In genomic region chr11:13349581-13349980, GRCh38 we compare ENCODE assay signal across 17 cellular contexts.
DNase-seq lines count a peak whose midpoint lies in the region; ATAC-seq and TF ChIP-seq lines count a peak whose summit lies in the region.
"Had no signal": no experiment of that assay in that cellular context is flagged by ENCODE, and none has a peak within 500 bp of the region (broad histone marks: within the 10 kb centered on the region; RNA-seq: fewer than 3 reads in every experiment).

No MANE protein-coding gene starts in this region.

- no peak overlapping the region for H3K4me3 ChIP-seq in BLaER1 treated with 17β-estradiol and CSF1 and Interleukin-3, amounts not matched to agents 10 nM and 100 nM
- H3K4me3 ChIP-seq: BLaER1 had no signal

- peak overlapping the region in 7 of 11 experiments; percentile 73 to 92 (median 83); a peak in 7 of 22 replicates for H3K4me2 ChIP-seq in BLaER1 treated with 17β-estradiol and CSF1 and Interleukin-3, amounts not matched to agents 10 nM and 100 nM

- H3K27ac Mint-ChIP-seq in activated T-cell treated with anti-CD3 and anti-CD28 coated beads, Interleukin-2, amount 50 U/mL, for 24 hours = peak overlapping the region; percentile 64
- H3K27ac Mint-ChIP-seq in activated T-helper 17 cell treated with anti-CD3 and anti-CD28 coated beads, Interleukin-2, amount 50 U/mL, for 72 hours = peak overlapping the region; percentile 76
- H3K27ac Mint-ChIP-seq in mesothelial cell of epicardium = no peak overlapping the region
- H3K27ac Mint-ChIP-seq: CD8-positive, alpha-beta T cell; HFFc6 had no signal

- H3K4me3 Mint-ChIP-seq in activated T-cell treated with anti-CD3 and anti-CD28 coated beads, Interleukin-2, amount 50 U/mL, for 24 hours = no peak overlapping the region
- no peak overlapping the region for H3K4me3 Mint-ChIP-seq in activated T-helper 17 cell treated with anti-CD3 and anti-CD28 coated beads, Interleukin-2, amount 50 U/mL, for 72 hours
- H3K4me3 Mint-ChIP-seq in mesothelial cell of epicardium = no peak overlapping the region
- H3K4me3 Mint-ChIP-seq: CD8-positive, alpha-beta T cell; HFFc6 had no signal

- H3K9me3 Mint-ChIP-seq in activated T-cell treated with anti-CD3 and anti-CD28 coated beads, Interleukin-2, amount 50 U/mL, for 24 hours = no peaks in the 10 kb centered on the region
- no peaks in the 10 kb centered on the region for H3K9me3 Mint-ChIP-seq in activated T-helper 17 cell treated with anti-CD3 and anti-CD28 coated beads, Interleukin-2, amount 50 U/mL, for 72 hours
- no peaks in the 10 kb centered on the region for H3K9me3 Mint-ChIP-seq in mesothelial cell of epicardium
- H3K9me3 Mint-ChIP-seq: CD8-positive, alpha-beta T cell; HFFc6 had no signal

- no peaks in the 10 kb centered on the region for H3K27me3 Mint-ChIP-seq in activated T-cell treated with anti-CD3 and anti-CD28 coated beads, Interleukin-2, amount 50 U/mL, for 24 hours
- H3K27me3 Mint-ChIP-seq in activated T-helper 17 cell treated with anti-CD3 and anti-CD28 coated beads, Interleukin-2, amount 50 U/mL, for 72 hours = no peaks in the 10 kb centered on the region
- H3K27me3 Mint-ChIP-seq in mesothelial cell of epicardium (ENCODE audit: low read depth) = no peaks in the 10 kb centered on the region

- H3K36me3 ChIP-seq in BLaER1 treated with 17β-estradiol and CSF1 and Interleukin-3, amounts not matched to agents 10 nM and 100 nM = peaks cover 41 to 74% (median 53%) of the 10 kb centered on the region in 11 experiments

- H3K9me3 ChIP-seq in BLaER1 treated with 17β-estradiol and CSF1 and Interleukin-3, amounts not matched to agents 10 nM and 100 nM (replicated peaks in 1 of 11) = no peaks in the 10 kb centered on the region
- H3K9me3 ChIP-seq: BLaER1 had no signal

- DNase-seq in activated T-cell treated with anti-CD3 and anti-CD28 coated beads, Interleukin-2, amount 50 U/mL, for 24 hours = no peak
- no peak for DNase-seq in activated T-cell treated with anti-CD3 and anti-CD28 coated beads, Interleukin-2, amount 50 U/mL, for 48 hours
- peak; percentile 22 for DNase-seq in left kidney (ENCODE audit: low read depth, low spot score)
- no peak for DNase-seq in A172 (ENCODE audit: low spot score)
- no peak for DNase-seq in mesothelial cell of epicardium (ENCODE audit: low spot score in 2 of 2, unreplicated experiment in 2 of 2)
- DNase-seq: Calu3; CD8-positive, alpha-beta T cell; DMS79 treated with DMSO at 0.1 percent for 48 hours; GF-D8; GOT3; H7; HFFc6 had no signal

- no peak overlapping the region for H3K9ac ChIP-seq in BLaER1 treated with 17β-estradiol and CSF1 and Interleukin-3, amounts not matched to agents 10 nM and 100 nM
- H3K9ac ChIP-seq: BLaER1 had no signal

- ATAC-seq in activated T-helper 17 cell treated with anti-CD3 and anti-CD28 coated beads, Interleukin-2, amount 50 U/mL, for 72 hours (replicated peaks) = no peak
- ATAC-seq: CD8-positive, alpha-beta T cell; HCT116 had no signal

- no peak for TF ChIP-seq CTCF in mesothelial cell of epicardium (IDR thresholded peaks at IDR 0.05; ENCODE audit: unreplicated experiment)

- H3K4me1 ChIP-seq in BLaER1 treated with 17β-estradiol and CSF1 and Interleukin-3, amounts not matched to agents 10 nM and 100 nM = peaks cover 27 to 50% (median 42%) of the 10 kb centered on the region in 10 experiments

- H3K36me3 Mint-ChIP-seq in activated T-cell treated with anti-CD3 and anti-CD28 coated beads, Interleukin-2, amount 50 U/mL, for 24 hours (ENCODE audit: low read depth) = peaks cover 49% of the 10 kb centered on the region
- H3K36me3 Mint-ChIP-seq in activated T-helper 17 cell treated with anti-CD3 and anti-CD28 coated beads, Interleukin-2, amount 50 U/mL, for 72 hours (ENCODE audit: low read depth) = peaks cover 64% of the 10 kb centered on the region
- H3K36me3 Mint-ChIP-seq in mesothelial cell of epicardium = no peaks in the 10 kb centered on the region

- H3K4me1 Mint-ChIP-seq in activated T-cell treated with anti-CD3 and anti-CD28 coated beads, Interleukin-2, amount 50 U/mL, for 24 hours (ENCODE audit: low read depth) = peaks cover 22% of the 10 kb centered on the region
- H3K4me1 Mint-ChIP-seq in activated T-helper 17 cell treated with anti-CD3 and anti-CD28 coated beads, Interleukin-2, amount 50 U/mL, for 72 hours = peaks cover 36% of the 10 kb centered on the region
- peaks cover 4% of the 10 kb centered on the region for H3K4me1 Mint-ChIP-seq in mesothelial cell of epicardium

- H3K27me3 ChIP-seq in BLaER1 treated with 17β-estradiol and CSF1 and Interleukin-3, amounts not matched to agents 10 nM and 100 nM = no peaks in the 10 kb centered on the region
- H3K27me3 ChIP-seq: BLaER1 had no signal

- peaks cover 27 to 98% (median 51%) of the 10 kb centered on the region in 11 experiments; a peak in 21 of 22 replicates for H4K20me1 ChIP-seq in BLaER1 treated with 17β-estradiol and CSF1 and Interleukin-3, amounts not matched to agents 10 nM and 100 nM

- 0 out of 22 replicates have a peak overlapping the region, but pooled peaks of 2 of the 11 experiments have one; percentile 37 to 48 for H3K27ac ChIP-seq in BLaER1 treated with 17β-estradiol and CSF1 and Interleukin-3, amounts not matched to agents 10 nM and 100 nM
- H3K27ac ChIP-seq: 22Rv1 had no signal
